In genomic region chr2:26651458-26652155, GRCh38 we compare ENCODE assay signal across 25 cellular contexts. TPM values are rescaled to one million over a fixed set of nuclear protein-coding genes. Genes with fewer than 3 reads are reported as not detected.
A peak's percentile ranks its signal among the peaks of the same experiment; 100 is the strongest.
DNase-seq lines count a peak whose midpoint lies in the region; ATAC-seq and TF ChIP-seq lines count a peak whose summit lies in the region.
"Had no signal": no experiment of that assay in that cellular context is flagged by ENCODE, and none has a peak within 500 bp of the region (broad histone marks: within the 10 kb centered on the region; RNA-seq: fewer than 3 reads in every experiment).

No MANE protein-coding gene starts in this region.

- no peak for DNase-seq in cardiac muscle cell (ENCODE audit: low read depth in 1 of 2, low spot score in 1 of 2)
- DNase-seq in left ventricle myocardium inferior: no peak
- no peak for DNase-seq in left lung
- DNase-seq in T-helper 9 cell: no peak
- no peak for DNase-seq in NCI-H1694 (lab: John Stamatoyannopoulos, UW)
- DNase-seq in activated T-helper 2 cell treated with anti-CD3 and anti-CD28 coated beads, Interferon-gamma antibody, Interleukin-2, Interleukin-4, amounts not matched to agents 10 μg/mL and 5 μg/mL and 100 μg/mL, durations not matched to agents 14 hours and 24 hours and 36 hours (ENCODE audit: low spot score): no peak
- no peak for DNase-seq in NCI-H2196 treated with DMSO at 0.1 percent for 48 hours (lab: John Stamatoyannopoulos, UW; ENCODE audit: unreplicated experiment)
- DNase-seq: activated B cell treated with CpG ODN at 0.5 μM for 24 hours; activated CD4-positive, alpha-beta memory T cell treated with anti-CD3 and anti-CD28 coated beads for 36 hours; activated naive CD4-positive, alpha-beta T cell treated with anti-CD3 and anti-CD28 coated beads, Interleukin-2, amount 50 U/mL, for 16 hours; activated T-cell treated with anti-CD3 and anti-CD28 coated beads, Interleukin-2, amount 50 U/mL, for 4 hours; Calu3; naive thymus-derived CD4-positive, alpha-beta T cell; NCI-H1105; NCI-H526 treated with DMSO at 0.1 percent for 48 hours; stimulated activated naive CD4-positive, alpha-beta T cell treated with Interleukin-2 at 50 U/mL for 16 hours had no signal

- H3K36me3 ChIP-seq in cardiac muscle cell (no peaks in the 10 kb centered on the region), left ventricle myocardium inferior (no peaks in the 10 kb centered on the region), left lung (no peaks in the 10 kb centered on the region), skeletal muscle tissue (ENCODE audit: control insufficient read depth in 3 of 3, insufficient read depth in 3 of 3, low read length in 3 of 3) (no peaks in the 10 kb centered on the region)

- H3K27ac Mint-ChIP-seq in activated T-helper 2 cell treated with anti-CD3 and anti-CD28 coated beads, Interferon-gamma antibody, Interleukin-2, Interleukin-4, amounts not matched to agents 10 μg/mL and 5 μg/mL and 100 μg/mL, durations not matched to agents 14 hours and 24 hours and 36 hours: no peak overlapping the region
- H3K27ac Mint-ChIP-seq: activated B cell treated with CpG ODN at 0.5 μM for 24 hours; activated CD4-positive, alpha-beta memory T cell treated with anti-CD3 and anti-CD28 coated beads for 36 hours; naive thymus-derived CD4-positive, alpha-beta T cell; T-helper 2 cell treated with Interferon-gamma antibody and Interleukin-4, amounts not matched to agents 5 μg/mL and 100 μg/mL, for 36 hours; type B pancreatic cell had no signal

- no peaks in the 10 kb centered on the region for H3K9me3 Mint-ChIP-seq in activated T-helper 2 cell treated with anti-CD3 and anti-CD28 coated beads, Interferon-gamma antibody, Interleukin-2, Interleukin-4, amounts not matched to agents 10 μg/mL and 5 μg/mL and 100 μg/mL, durations not matched to agents 14 hours and 24 hours and 36 hours
- H3K9me3 Mint-ChIP-seq: activated B cell treated with CpG ODN at 0.5 μM for 24 hours; activated CD4-positive, alpha-beta memory T cell treated with anti-CD3 and anti-CD28 coated beads for 36 hours; activated T-cell treated with anti-CD3 and anti-CD28 coated beads, Interleukin-2, amount 50 U/mL, for 4 hours; T-helper 2 cell treated with Interferon-gamma antibody and Interleukin-4, amounts not matched to agents 5 μg/mL and 100 μg/mL, for 36 hours; type B pancreatic cell had no signal

- H3K27ac ChIP-seq in cardiac muscle cell (peak overlapping the region; percentile 20), left ventricle myocardium inferior (replicated peaks) (no peak overlapping the region), left lung (peak overlapping the region; percentile 7 to 45), skeletal muscle tissue (ENCODE audit: low read depth, low read length) (peak overlapping the region; percentile 19)
- H3K27ac ChIP-seq: HL-60, parathyroid adenoma, RWPE1 had no signal

- H3K27me3 Mint-ChIP-seq in activated T-helper 2 cell treated with anti-CD3 and anti-CD28 coated beads, Interferon-gamma antibody, Interleukin-2, Interleukin-4, amounts not matched to agents 10 μg/mL and 5 μg/mL and 100 μg/mL, durations not matched to agents 14 hours and 24 hours and 36 hours (ENCODE audit: low read depth): peaks cover 8% of the 10 kb centered on the region

- intact Hi-C loops in left ventricle myocardium inferior (cut with micrococcal nuclease): no loop called here
- intact Hi-C loops in left lung (cut with DNase I): no loop called here
- intact Hi-C loops in activated T-helper 2 cell treated with anti-CD3 and anti-CD28 coated beads, Interferon-gamma antibody, Interleukin-2, Interleukin-4, amounts not matched to agents 10 μg/mL and 5 μg/mL and 100 μg/mL, durations not matched to agents 14 hours and 24 hours and 36 hours (cut with micrococcal nuclease): no loop called here

- no peaks in the 10 kb centered on the region for H3K9me3 ChIP-seq in cardiac muscle cell (ENCODE audit: low read depth)
- H3K9me3 ChIP-seq in left ventricle myocardium inferior (replicated peaks): no peaks in the 10 kb centered on the region
- H3K9me3 ChIP-seq in left lung: no peaks in the 10 kb centered on the region
- no peaks in the 10 kb centered on the region for H3K9me3 ChIP-seq in skeletal muscle tissue (ENCODE audit: control insufficient read depth in 3 of 3, low read length in 3 of 3)

- H3K4me1 Mint-ChIP-seq in activated T-helper 2 cell treated with anti-CD3 and anti-CD28 coated beads, Interferon-gamma antibody, Interleukin-2, Interleukin-4, amounts not matched to agents 10 μg/mL and 5 μg/mL and 100 μg/mL, durations not matched to agents 14 hours and 24 hours and 36 hours (ENCODE audit: low read depth): no peaks in the 10 kb centered on the region
- H3K4me1 Mint-ChIP-seq: activated B cell treated with CpG ODN at 0.5 μM for 24 hours; naive thymus-derived CD4-positive, alpha-beta T cell had no signal

- H3K36me3 Mint-ChIP-seq in activated T-helper 2 cell treated with anti-CD3 and anti-CD28 coated beads, Interferon-gamma antibody, Interleukin-2, Interleukin-4, amounts not matched to agents 10 μg/mL and 5 μg/mL and 100 μg/mL, durations not matched to agents 14 hours and 24 hours and 36 hours (ENCODE audit: low read depth): no peaks in the 10 kb centered on the region
- H3K36me3 Mint-ChIP-seq: activated CD4-positive, alpha-beta memory T cell treated with anti-CD3 and anti-CD28 coated beads for 36 hours; naive thymus-derived CD4-positive, alpha-beta T cell; type B pancreatic cell had no signal

- H3K27me3 ChIP-seq in cardiac muscle cell: no peaks in the 10 kb centered on the region
- peaks cover 38% of the 10 kb centered on the region for H3K27me3 ChIP-seq in left ventricle myocardium inferior (ENCODE audit: low read depth)
- H3K27me3 ChIP-seq in left lung: peaks cover 0 to 8% of the 10 kb centered on the region in 2 donors
- peaks cover 5 to 14% (median 11%) of the 10 kb centered on the region in 3 donors for H3K27me3 ChIP-seq in skeletal muscle tissue (ENCODE audit: control insufficient read depth in 3 of 3, insufficient read depth in 3 of 3, low read length in 3 of 3)

- H3K4me1 ChIP-seq in cardiac muscle cell (ENCODE audit: low read depth): peaks cover 24% of the 10 kb centered on the region
- no peaks in the 10 kb centered on the region for H3K4me1 ChIP-seq in left ventricle myocardium inferior
- H3K4me1 ChIP-seq in left lung: peaks cover 0 to 6% of the 10 kb centered on the region in 2 donors
- peaks cover 0 to 3% (median 0%) of the 10 kb centered on the region in 3 donors for H3K4me1 ChIP-seq in skeletal muscle tissue (ENCODE audit: control insufficient read depth in 3 of 3, insufficient read depth in 3 of 3, low read length in 3 of 3)
- H3K4me1 ChIP-seq: parathyroid adenoma had no signal

- no peak for TF ChIP-seq CTCF in cardiac muscle cell (IDR thresholded peaks at IDR 0.05; ENCODE audit: low read depth, low read length)
- TF ChIP-seq CTCF in left ventricle myocardium inferior (IDR thresholded peaks at IDR 0.05; ENCODE audit: borderline replicate concordance): no peak
- no peak for TF ChIP-seq CTCF in left lung (IDR thresholded peaks at IDR 0.05)

- ATAC-seq in left lung: no peak
- ATAC-seq: activated T-cell treated with anti-CD3 and anti-CD28 coated beads, Interleukin-2, amount 50 U/mL, for 4 hours; naive thymus-derived CD4-positive, alpha-beta T cell had no signal

- no peak overlapping the region for H3K9ac ChIP-seq in skeletal muscle tissue (ENCODE audit: low read depth in 1 of 3, low read length in 3 of 3)
- H3K9ac ChIP-seq: parathyroid adenoma had no signal

- H3K4me3 Mint-ChIP-seq in activated T-helper 2 cell treated with anti-CD3 and anti-CD28 coated beads, Interferon-gamma antibody, Interleukin-2, Interleukin-4, amounts not matched to agents 10 μg/mL and 5 μg/mL and 100 μg/mL, durations not matched to agents 14 hours and 24 hours and 36 hours (ENCODE audit: low read depth): no peak overlapping the region
- H3K4me3 Mint-ChIP-seq: activated B cell treated with CpG ODN at 0.5 μM for 24 hours; activated CD4-positive, alpha-beta memory T cell treated with anti-CD3 and anti-CD28 coated beads for 36 hours; activated T-cell treated with anti-CD3 and anti-CD28 coated beads, Interleukin-2, amount 50 U/mL, for 4 hours; naive thymus-derived CD4-positive, alpha-beta T cell; T-helper 2 cell treated with Interferon-gamma antibody and Interleukin-4, amounts not matched to agents 5 μg/mL and 100 μg/mL, for 36 hours had no signal

- H3K4me3 ChIP-seq in cardiac muscle cell: no peak overlapping the region
- H3K4me3 ChIP-seq in left ventricle myocardium inferior: no peak overlapping the region
- H3K4me3 ChIP-seq in left lung: no peak overlapping the region
- no peak overlapping the region for H3K4me3 ChIP-seq in skeletal muscle tissue (ENCODE audit: low read length in 3 of 3)

RNA-seq across cellular contexts. Expression of gene CIB4, which starts 10.4 kb away (rescaled TPM):
- total RNA-seq in cardiac muscle cell (0.49 TPM in 1 of 2 replicates, not detected in the other), left ventricle myocardium inferior (not detected), left lung (not detected), skeletal muscle tissue (not detected)
- polyA plus RNA-seq in cardiac muscle cell: not detected in 2 replicates
- total RNA-seq in activated T-helper 2 cell treated with anti-CD3 and anti-CD28 coated beads, Interferon-gamma antibody, Interleukin-2, Interleukin-4, amounts not matched to agents 10 μg/mL and 5 μg/mL and 100 μg/mL, durations not matched to agents 14 hours and 24 hours and 36 hours: not detected in 2 replicates
- total RNA-seq: activated B cell treated with CpG ODN at 0.5 μM for 24 hours; activated CD4-positive, alpha-beta memory T cell treated with anti-CD3 and anti-CD28 coated beads for 36 hours; activated T-cell treated with anti-CD3 and anti-CD28 coated beads, Interleukin-2, amount 50 U/mL, for 4 hours; Calu3; Daoy; naive thymus-derived CD4-positive, alpha-beta T cell had no signal
- polyA plus RNA-seq: BJ; keratinocyte; naive thymus-derived CD4-positive, alpha-beta T cell had no signal

RNA-seq across cellular contexts. Expression of gene KCNK3, which starts 40.9 kb away (rescaled TPM):
- total RNA-seq in cardiac muscle cell (2.9 and 6.2 TPM in 2 replicates), left ventricle myocardium inferior (3.2 TPM), left lung (10 to 100 TPM; 17.8 to 24.1 TPM), skeletal muscle tissue (0.52 TPM)
- 3.1 and 3.5 TPM in 2 replicates for polyA plus RNA-seq in cardiac muscle cell
- total RNA-seq in activated T-helper 2 cell treated with anti-CD3 and anti-CD28 coated beads, Interferon-gamma antibody, Interleukin-2, Interleukin-4, amounts not matched to agents 10 μg/mL and 5 μg/mL and 100 μg/mL, durations not matched to agents 14 hours and 24 hours and 36 hours: not detected in 2 replicates
- total RNA-seq: activated B cell treated with CpG ODN at 0.5 μM for 24 hours; activated CD4-positive, alpha-beta memory T cell treated with anti-CD3 and anti-CD28 coated beads for 36 hours; Calu3; naive thymus-derived CD4-positive, alpha-beta T cell had no signal
- polyA plus RNA-seq: keratinocyte; naive thymus-derived CD4-positive, alpha-beta T cell had no signal
